ENCODE assay signal across 1 cellular context in genomic region chr20:8019178-8019997, GRCh38.
TF ChIP-seq lines count a peak whose summit lies in the region.

TSS of gene TMX4 (minus strand) at chr20:8019761. CDS start at chr20:8019613, 148 bp downstream.

TF ChIP-seq in HepG2, 621 proteins besides CTCF, POLR2A, EP300 and RAD21 (continued from another document):
- TF ChIP-seq KIAA2018 (CRISPR knock-in tag; IDR thresholded peaks at IDR 0.05; ENCODE audit: borderline replicate concordance) (peak; percentile 94; the same call in 1 of the 2 replicates), ZNF782 (CRISPR knock-in tag; IDR thresholded peaks at IDR 0.05; ENCODE audit: borderline replicate concordance) (peak; percentile 98), NR3C1 (CRISPR knock-in tag; IDR thresholded peaks at IDR 0.05) (no peak), ZNF260 (CRISPR knock-in tag; IDR thresholded peaks at IDR 0.05; ENCODE audit: borderline replicate concordance, low read depth) (no peak), SOX5 (CRISPR knock-in tag; IDR thresholded peaks at IDR 0.05; ENCODE audit: borderline replicate concordance) (peak; percentile 51; the same call in 1 of the 2 replicates), ZBTB33 (CRISPR knock-in tag; IDR thresholded peaks at IDR 0.05) (peak; percentile 30; the same call in 1 of the 2 replicates), RAD51 (IDR thresholded peaks at IDR 0.05; ENCODE audit: borderline replicate concordance) (no peak), ZNF101 (CRISPR knock-in tag; IDR thresholded peaks at IDR 0.05; ENCODE audit: borderline replicate concordance, low read depth) (no peak), ZNF281 (CRISPR knock-in tag; IDR thresholded peaks at IDR 0.05; ENCODE audit: borderline replicate concordance) (0 out of 2 replicates have a peak, but pooled peaks have one; percentile 26), ZNF772 (CRISPR knock-in tag; IDR thresholded peaks at IDR 0.05) (peak; percentile 83; the same call in 1 of the 2 replicates), ATF6 (CRISPR knock-in tag; conservative IDR thresholded peaks at IDR 0.05) (no peak; the same call in 1 of the 2 replicates), NFE2L1 (CRISPR knock-in tag; IDR thresholded peaks at IDR 0.05; ENCODE audit: borderline replicate concordance) (peak; percentile 5; the same call in 1 of the 2 replicates), ZNF503 (CRISPR knock-in tag; IDR thresholded peaks at IDR 0.05) (peak; percentile 81; the same call in 1 of the 2 replicates), ZNF367 (CRISPR knock-in tag; IDR thresholded peaks at IDR 0.05; ENCODE audit: borderline replicate concordance) (0 out of 2 replicates have a peak, but pooled peaks have one; percentile 52), DNMT3B (CRISPR knock-in tag; conservative IDR thresholded peaks at IDR 0.05) (0 out of 2 replicates have a peak, but pooled peaks have one; percentile 4), ZBED4 (CRISPR knock-in tag; IDR thresholded peaks at IDR 0.05; ENCODE audit: borderline replicate concordance) (peak; percentile 73; the same call in 1 of the 2 replicates), SIN3A (IDR thresholded peaks at IDR 0.05; ENCODE audit: borderline replicate concordance, low read depth, low read length) (peak; percentile 51; the same call in 1 of the 2 replicates), ZBTB21 (CRISPR knock-in tag; IDR thresholded peaks at IDR 0.05) (peak; percentile 7; the same call in 1 of the 2 replicates), SALL1 (CRISPR knock-in tag; IDR thresholded peaks at IDR 0.05) (peak; percentile 96), ZNF850 (CRISPR knock-in tag; conservative IDR thresholded peaks at IDR 0.05) (no peak)
TF ChIP-seq in HepG2: peak in this region for 430.
